ENCODE assay signal across 18 cellular contexts in genomic region chr13:111099292-111099691, GRCh38.
"Had no signal": no experiment of that assay in that cellular context is flagged by ENCODE, and none has a peak within 500 bp of the region (broad histone marks: within the 10 kb centered on the region; RNA-seq: fewer than 3 reads in every experiment).

No MANE protein-coding gene starts in this region.

- H3K36me3 ChIP-seq: gastroesophageal sphincter, heart right ventricle, lower lobe of right lung, prostate gland, transverse colon had no signal

- H3K4me3 ChIP-seq: gastroesophageal sphincter, heart right ventricle, lower lobe of right lung, prostate gland, transverse colon had no signal

- H3K4me1 ChIP-seq: gastroesophageal sphincter, heart right ventricle, lower lobe of right lung, prostate gland, transverse colon had no signal

- H3K9me3 ChIP-seq: lower lobe of right lung, prostate gland had no signal

- DNase-seq: activated CD4-positive, alpha-beta T cell treated with anti-CD3 and anti-CD28 coated beads, Interleukin-2, amount 50 U/mL, for 1 hour; activated CD8-positive, alpha-beta memory T cell treated with anti-CD3 and anti-CD28 coated beads for 24 hours; activated naive CD8-positive, alpha-beta T cell treated with anti-CD3 and anti-CD28 coated beads, Interleukin-2, amount 10 ng/mL, durations not matched to agents 7 days and 5 days; cerebellar nuclear complex; dermis blood vessel endothelial cell; effector memory CD8-positive, alpha-beta T cell; heart right ventricle; left cardiac atrium; lower lobe of right lung; midbrain; right cardiac atrium; small intestine; stimulated activated CD4-positive, alpha-beta T cell treated with anti-CD3 and anti-CD28 coated beads, Interleukin-4, amount 100 ng/mL, for 24 hours; stimulated activated naive CD4-positive, alpha-beta T cell; transverse colon had no signal

- FAIRE-seq: small intestine had no signal

- ATAC-seq: activated CD4-positive, CD25-positive, alpha-beta regulatory T cell treated with anti-CD3 and anti-CD28 coated beads, Interleukin-2, amount 50 U/mL, for 24 hours; effector memory CD8-positive, alpha-beta T cell; gastroesophageal sphincter; heart right ventricle; left cardiac atrium; lower lobe of right lung; right cardiac atrium had no signal

- H3K27ac ChIP-seq: gastroesophageal sphincter, heart right ventricle, lower lobe of right lung, prostate gland, transverse colon had no signal
